8 cellular contexts compared by ENCODE assay signal in the genomic region with DNA sequence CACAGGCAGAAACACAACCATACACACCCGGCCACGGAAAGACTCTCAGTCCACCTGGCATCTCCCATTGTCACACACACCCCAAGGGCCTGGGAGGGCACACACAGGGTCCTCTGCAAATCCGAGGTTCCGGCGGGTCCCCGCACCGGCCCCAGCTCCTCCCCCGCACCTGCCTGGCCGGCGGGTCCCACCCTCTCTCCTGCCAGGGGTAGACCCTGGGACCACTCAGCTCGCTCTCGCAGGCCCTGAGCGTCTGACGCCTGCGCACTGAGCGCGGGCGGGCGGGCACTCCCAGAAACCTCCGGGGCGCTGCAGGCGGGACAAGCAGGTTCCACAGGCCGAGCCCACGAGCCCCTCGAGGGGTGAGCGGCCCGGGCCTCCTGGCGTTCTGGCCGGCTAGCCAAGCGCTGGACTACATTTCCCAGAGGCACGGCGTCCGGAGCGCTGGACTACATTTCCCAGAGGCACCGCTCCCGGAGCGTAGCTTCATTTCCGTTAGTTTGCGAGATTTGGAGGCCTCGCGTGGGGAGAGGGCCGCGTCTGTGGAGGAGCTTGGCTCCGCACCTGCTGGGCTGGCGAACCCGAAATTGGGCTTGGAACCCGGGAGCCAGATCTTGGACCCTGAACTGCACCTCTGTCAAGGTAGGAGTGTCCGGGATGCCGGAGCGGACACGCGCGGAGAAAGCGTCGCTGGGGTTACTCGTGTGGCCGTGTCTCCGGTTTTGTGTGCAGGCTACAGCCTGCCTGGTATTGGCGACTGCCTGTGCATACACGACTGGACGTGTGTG. TPM values are rescaled to one million over a fixed set of nuclear protein-coding genes. Genes with fewer than 3 reads are reported as not detected.
DNase-seq lines count a peak whose midpoint lies in the region; ATAC-seq, FAIRE-seq and TF ChIP-seq lines count a peak whose summit lies in the region.

A gene (plus strand): TSS at position 505 of the 788 bp plus-strand sequence. CDS start 10,686 bp downstream, outside the sequence.

- TF ChIP-seq CTCF in C4-2B (conservative IDR thresholded peaks at IDR 0.05) = no peak
- TF ChIP-seq CTCF in HepG2 (CRISPR knock-in tag; IDR thresholded peaks at IDR 0.05) = no peak

- H3K4me1 ChIP-seq in HepG2 (ENCODE audit: insufficient read depth, low read length) = peaks cover 14% of the 10 kb centered on the region

- intact Hi-C loops in HepG2 (cut with micrococcal nuclease; ENCODE audit: unreplicated experiment) = loop anchor here (1.0 to 5.0 kb wide), 4 partner anchors 94 to 866 kb away; a partner anchor contains a TSS

- peak; percentile 93 for DNase-seq in NCI-H774 (lab: John Stamatoyannopoulos, UW)
- peak; percentile 82 to 89 for DNase-seq in activated CD4-positive, alpha-beta T cell treated with anti-CD3 and anti-CD28 coated beads, Interleukin-2, amount 50 U/mL, for 48 hours
- peak; percentile 90 to 94 for DNase-seq in dermis microvascular lymphatic vessel endothelial cell (ENCODE audit: low read depth in 2 of 2)
- DNase-seq in HepG2 (ENCODE audit: low spot score) = peak; percentile 92
- DNase-seq in stimulated activated CD4-positive, alpha-beta T cell treated with anti-CD3 and anti-CD28 coated beads, Interleukin-2, amount 100 ng/mL, for 48 hours = peak; percentile 74 to 76

- peaks cover 8% of the 10 kb centered on the region for H3K79me2 ChIP-seq in HepG2 (ENCODE audit: insufficient read depth, low read length)

- no peaks in the 10 kb centered on the region for H3K36me3 ChIP-seq in HepG2 (replicated peaks in 1 of 2; ENCODE audit: control insufficient read depth in 1 of 2, insufficient read depth in 2 of 2, low read length in 2 of 2)

- H2AFZ ChIP-seq in HepG2 (ENCODE audit: low read length) = peak within 1 kb of the TSS; percentile 92

- in situ Hi-C loops in HepG2 (cut with HindIII; ENCODE audit: extremely low pct_ligation_motif_present, low pct_unique_long_range_greater_than_20kb) = no loop called here

- no peaks in the 10 kb centered on the region; a peak in 1 of 5 replicates for H3K27me3 ChIP-seq in HepG2 (ENCODE audit: control insufficient read depth in 1 of 2, insufficient read depth in 2 of 2, low read length in 2 of 2)

- peak within 1 kb of the TSS; percentile 84 to 91 (median 87) for H3K4me3 ChIP-seq in HepG2 (replicated peaks in 1 of 3; ENCODE audit: insufficient read depth in 1 of 3, low read depth in 2 of 3, low read length in 3 of 3)

- WGBS in HepG2 (ENCODE audit: low lambda C conversion rate) = 0% methylated on average over 9 of the region's 61 CpGs

- TF ChIP-seq EP300 in HepG2 (IDR thresholded peaks at IDR 0.05; ENCODE audit: low read depth in 2 of 2, low read length in 2 of 2) (peak; percentile 6 to 12; a peak in 1 of 4 replicates), HepG2 (CRISPR knock-in tag; IDR thresholded peaks at IDR 0.05; ENCODE audit: borderline replicate concordance) (peak; percentile 13; the same call in 1 of the 2 replicates)

- H3K27ac ChIP-seq in C4-2B (peak within 1 kb of the TSS; percentile 76), HepG2 (ENCODE audit: extremely low read length, insufficient read depth, low read length) (peak within 1 kb of the TSS; percentile 69)

- H3K9ac ChIP-seq in HepG2 (ENCODE audit: insufficient read depth, low read depth, low read length) = peak within 1 kb of the TSS; percentile 81

- no peaks in the 10 kb centered on the region for H4K20me1 ChIP-seq in HepG2 (ENCODE audit: insufficient read depth, low read length)

- H3K4me2 ChIP-seq in HepG2 (ENCODE audit: low read depth, low read length) = peak within 1 kb of the TSS; percentile 83

- peak; percentile 34; the same call in 1 of the 2 replicates for TF ChIP-seq RAD21 in HepG2 (CRISPR knock-in tag; IDR thresholded peaks at IDR 0.05)

- peak; percentile 10 to 77; a peak in 3 of 4 replicates for TF ChIP-seq POLR2A in HepG2 (IDR thresholded peaks at IDR 0.05; ENCODE audit: insufficient read depth in 1 of 2, low read depth in 2 of 2, low read length in 2 of 2)

- peak; percentile 97 for ATAC-seq in GM19372 (IDR thresholded peaks at IDR 0.05; ENCODE audit: low read depth, unreplicated experiment)
- ATAC-seq in HG03558 (IDR thresholded peaks at IDR 0.05; ENCODE audit: extremely low read depth, unreplicated experiment) = peak; percentile 83
- ATAC-seq in HepG2 = peak; percentile 99

- BruUV-seq in HepG2 (replicated peaks; lab: Mats Ljungman, UMichigan) = no TSS peak

- FAIRE-seq in HepG2 (lab: Jason Lieb, UNC) = peak; percentile 73

- CTCF ChIA-PET in HepG2 (lab: Yijun Ruan, JAX; ENCODE audit: low intra/inter-chr PET ratio, low total read pairs) = no interaction called here

- POLR2A ChIA-PET in HepG2 (lab: Yijun Ruan, JAX) = interaction anchor here (0.7 to 1.8 kb wide), 13 partner anchors 23 to 864 kb away, joined by 3 to 17 read pairs (median 4); a partner anchor contains a TSS

- peaks cover 30% of the 10 kb centered on the region for H3K9me3 ChIP-seq in HepG2 (ENCODE audit: low read length)

TF ChIP-seq in HepG2, 621 proteins besides CTCF, POLR2A, EP300 and RAD21 (continues in another document):
- TF ChIP-seq, protein P1, sequence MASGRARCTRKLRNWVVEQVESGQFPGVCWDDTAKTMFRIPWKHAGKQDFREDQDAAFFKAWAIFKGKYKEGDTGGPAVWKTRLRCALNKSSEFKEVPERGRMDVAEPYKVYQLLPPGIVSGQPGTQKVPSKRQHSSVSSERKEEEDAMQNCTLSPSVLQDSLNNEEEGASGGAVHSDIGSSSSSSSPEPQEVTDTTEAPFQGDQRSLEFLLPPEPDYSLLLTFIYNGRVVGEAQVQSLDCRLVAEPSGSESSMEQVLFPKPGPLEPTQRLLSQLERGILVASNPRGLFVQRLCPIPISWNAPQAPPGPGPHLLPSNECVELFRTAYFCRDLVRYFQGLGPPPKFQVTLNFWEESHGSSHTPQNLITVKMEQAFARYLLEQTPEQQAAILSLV (CRISPR knock-in tag; IDR thresholded peaks at IDR 0.05; ENCODE audit: borderline replicate concordance) = peak; percentile 57; the same call in 1 of the 2 replicates
- TF ChIP-seq MAZ (IDR thresholded peaks at IDR 0.05; ENCODE audit: borderline replicate concordance, low read depth, low read length) (no peak), MAZ (CRISPR knock-in tag; IDR thresholded peaks at IDR 0.05; ENCODE audit: low read depth) (no peak), ZBTB38 (CRISPR knock-in tag; IDR thresholded peaks at IDR 0.05) (no peak; the same call in 1 of the 2 replicates), ZNF567 (CRISPR knock-in tag; IDR thresholded peaks at IDR 0.05; ENCODE audit: borderline replicate concordance) (no peak), ZNF251 (CRISPR knock-in tag; IDR thresholded peaks at IDR 0.05) (no peak), ZNF562 (CRISPR knock-in tag; IDR thresholded peaks at IDR 0.05; ENCODE audit: borderline replicate concordance) (no peak), MTA3 (CRISPR knock-in tag; IDR thresholded peaks at IDR 0.05) (no peak), SP4 (CRISPR knock-in tag; IDR thresholded peaks at IDR 0.05) (peak; percentile 36; the same call in 1 of the 2 replicates), ZNF292 (CRISPR knock-in tag; IDR thresholded peaks at IDR 0.05; ENCODE audit: borderline replicate concordance, low read depth) (0 out of 2 replicates have a peak, but pooled peaks have one; percentile 4), NFIC (IDR thresholded peaks at IDR 0.05; ENCODE audit: low read length) (no peak), ELF3 (CRISPR knock-in tag; IDR thresholded peaks at IDR 0.05) (peak; percentile 76), MLLT10 (CRISPR knock-in tag; IDR thresholded peaks at IDR 0.05) (no peak)
- TF ChIP-seq, protein P2, sequence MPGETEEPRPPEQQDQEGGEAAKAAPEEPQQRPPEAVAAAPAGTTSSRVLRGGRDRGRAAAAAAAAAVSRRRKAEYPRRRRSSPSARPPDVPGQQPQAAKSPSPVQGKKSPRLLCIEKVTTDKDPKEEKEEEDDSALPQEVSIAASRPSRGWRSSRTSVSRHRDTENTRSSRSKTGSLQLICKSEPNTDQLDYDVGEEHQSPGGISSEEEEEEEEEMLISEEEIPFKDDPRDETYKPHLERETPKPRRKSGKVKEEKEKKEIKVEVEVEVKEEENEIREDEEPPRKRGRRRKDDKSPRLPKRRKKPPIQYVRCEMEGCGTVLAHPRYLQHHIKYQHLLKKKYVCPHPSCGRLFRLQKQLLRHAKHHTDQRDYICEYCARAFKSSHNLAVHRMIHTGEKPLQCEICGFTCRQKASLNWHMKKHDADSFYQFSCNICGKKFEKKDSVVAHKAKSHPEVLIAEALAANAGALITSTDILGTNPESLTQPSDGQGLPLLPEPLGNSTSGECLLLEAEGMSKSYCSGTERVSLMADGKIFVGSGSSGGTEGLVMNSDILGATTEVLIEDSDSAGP (CRISPR knock-in tag; IDR thresholded peaks at IDR 0.05; ENCODE audit: borderline replicate concordance) = peak; percentile 84; the same call in 1 of the 2 replicates

RNA-seq across cellular contexts. Expression of the gene that starts here (rescaled TPM):
- total RNA-seq in dermis microvascular lymphatic vessel endothelial cell (5.6 and 8.0 TPM in 2 replicates), HepG2 (2016; rRNA removed; fragmentation: Illumina TruSeq; extraction: Trizol) (6.6 and 11.1 TPM in 2 replicates)
- 3.0 and 3.8 TPM in 2 replicates for total RNA-seq in HepG2 (2016; cell fraction: cytosol; rRNA removed; fragmentation: Illumina TruSeq; extraction: Trizol; ENCODE audit: low read depth)
- 7.2 and 10.8 TPM in 2 replicates for total RNA-seq in HepG2 (2016; cell fraction: insoluble cytoplasmic fraction; rRNA removed; fragmentation: Illumina TruSeq; extraction: Trizol)
- total RNA-seq in HepG2 (2016; cell fraction: membrane; rRNA removed; fragmentation: Illumina TruSeq; extraction: Trizol) = 4.6 and 4.9 TPM in 2 replicates
- 6.0 and 6.7 TPM in 2 replicates for total RNA-seq in HepG2 (2016; cell fraction: nucleus; rRNA removed; fragmentation: Illumina TruSeq; extraction: Trizol)
- 1.4 and 2.5 TPM in 2 replicates for polyA plus RNA-seq in HepG2 (2011; rRNA removed)
- 0.72 and 1.6 TPM in 2 replicates for polyA plus RNA-seq in HepG2 (2011; cell fraction: cytosol; rRNA removed)
- polyA plus RNA-seq in HepG2 (2011; cell fraction: nucleus; rRNA removed) = 0.40 and 1.8 TPM in 2 replicates
- polyA plus RNA-seq in HepG2 (2012) = 3.2 and 3.4 TPM in 2 replicates
- 0.36 and 1.2 TPM in 2 replicates for polyA plus RNA-seq in HepG2 (2016; cell fraction: cytosol; fragmentation: Illumina TruSeq; extraction: Trizol; ENCODE audit: low read depth)
- 6.1 and 6.3 TPM in 2 replicates for polyA plus RNA-seq in HepG2 (2016; cell fraction: insoluble cytoplasmic fraction; fragmentation: Illumina TruSeq; extraction: Trizol; ENCODE audit: low read depth)
- polyA plus RNA-seq in HepG2 (2016; cell fraction: membrane; fragmentation: Illumina TruSeq; extraction: Trizol; ENCODE audit: low read depth) = 0.83 and 1.9 TPM in 2 replicates
- 3.7 and 3.9 TPM in 2 replicates for polyA plus RNA-seq in HepG2 (2016; cell fraction: nucleus; fragmentation: Illumina TruSeq; extraction: Trizol; ENCODE audit: insufficient read depth, low read depth)
- polyA minus RNA-seq in HepG2 (2011; rRNA and poly(A)+ RNA removed; ENCODE audit: low replicate concordance) = 1.4 and 8.7 TPM in 2 replicates
- 1.6 and 4.6 TPM in 2 replicates for polyA minus RNA-seq in HepG2 (2011; cell fraction: cytosol; rRNA and poly(A)+ RNA removed)
- polyA minus RNA-seq in HepG2 (2011; cell fraction: nucleus; rRNA and poly(A)+ RNA removed) = 5.5 and 6.6 TPM in 2 replicates

Comparison
In these comparisons a context has a peak if more than half of its experiments do, and no peak if none do; other contexts are left out.
1. Peak in every context shown above with its lines: DNase-seq, ATAC-seq, H3K4me3 ChIP-seq and H3K27ac ChIP-seq.